Comparison of ENCODE assay signal across 10 cellular contexts in genomic region chr5:111060169-111060568, GRCh38. TPM values are rescaled to one million over a fixed set of nuclear protein-coding genes. Genes with fewer than 3 reads are reported as not detected.
"Had no signal": no experiment of that assay in that cellular context is flagged by ENCODE, and none has a peak within 500 bp of the region (broad histone marks: within the 10 kb centered on the region; RNA-seq: fewer than 3 reads in every experiment).

No MANE protein-coding gene starts in this region.

- H3K9ac ChIP-seq: KMS-11 had no signal

- ATAC-seq: HepG2 had no signal

- H3K4me2 ChIP-seq: KMS-11 had no signal

- DNase-seq: IMR-90, KBM-7, KG1 had no signal

- FAIRE-seq: HepG2, HTR-8/SVneo had no signal

- H3K27ac ChIP-seq: HL-60, KMS-11 had no signal

RNA-seq across cellular contexts. Expression of gene TSLP, which starts 11.3 kb away (rescaled TPM):
- total RNA-seq: HepG2, HT-29, HT1080 had no signal
- polyA plus RNA-seq: HepG2, IgD-negative memory B cell had no signal
